ENCODE assay signal across 8 cellular contexts in the genomic region with DNA sequence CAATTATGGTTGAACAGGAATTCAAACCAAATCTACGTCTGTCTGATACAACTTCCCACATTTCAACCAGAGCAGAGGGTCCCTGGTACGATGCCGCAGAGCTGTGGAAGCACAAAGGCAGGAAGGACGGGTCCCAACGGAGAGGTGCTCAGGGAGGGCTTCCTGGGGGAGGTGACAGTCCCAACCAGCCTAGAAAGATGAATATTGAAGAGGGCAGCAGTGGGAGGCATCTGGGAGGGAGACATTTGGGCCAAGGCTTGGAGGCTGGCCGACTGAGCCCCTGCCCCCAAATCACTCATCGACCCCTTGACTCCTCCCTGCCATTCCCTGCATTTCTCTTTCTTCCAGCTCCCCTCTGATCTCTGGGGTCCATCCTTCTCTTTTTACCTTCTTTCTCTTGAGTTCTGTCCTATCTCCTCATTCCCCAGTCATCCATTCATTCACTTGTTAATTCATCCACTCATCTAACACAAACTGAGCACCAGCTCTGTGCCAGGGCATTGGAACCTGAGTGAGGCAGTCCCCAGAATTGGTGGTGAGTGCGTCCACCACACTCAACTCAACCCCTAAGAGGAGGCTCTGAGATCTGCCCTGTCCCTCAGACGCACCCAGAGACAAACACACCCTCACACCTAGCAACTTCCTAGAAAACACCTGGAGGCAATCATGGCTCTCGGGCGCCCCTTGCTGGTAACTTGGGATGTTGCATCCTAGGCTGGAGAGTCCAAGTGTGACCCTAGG. TPM values are rescaled to one million over a fixed set of nuclear protein-coding genes. Genes with fewer than 3 reads are reported as not detected.
A peak's percentile ranks its signal among the peaks of the same experiment; 100 is the strongest.
DNase-seq lines count a peak whose midpoint lies in the region; ATAC-seq and TF ChIP-seq lines count a peak whose summit lies in the region.

No MANE protein-coding gene starts in this region.

- H2BK5ac ChIP-seq in trophoblast cell (ENCODE audit: low read depth, low read length, poor library complexity) = no peak overlapping the region

- no peak overlapping the region for H3K4me3 ChIP-seq in Karpas-422 (ENCODE audit: low read length)
- H3K4me3 ChIP-seq in SJCRH30 = no peak overlapping the region
- H3K4me3 ChIP-seq in trophoblast cell (ENCODE audit: low read depth, low read length) = no peak overlapping the region
- no peak overlapping the region for H3K4me3 ChIP-seq in upper lobe of left lung

- peak; percentile 79 to 93 (median 90) for TF ChIP-seq CTCF in upper lobe of left lung (IDR thresholded peaks at IDR 0.05)

- H3K18ac ChIP-seq in trophoblast cell (ENCODE audit: low read length) = peak overlapping the region; percentile 74

- H3K79me1 ChIP-seq in trophoblast cell (ENCODE audit: low read length) = peaks cover 13% of the 10 kb centered on the region

- no peak for TF ChIP-seq POLR2A in upper lobe of left lung (IDR thresholded peaks at IDR 0.05)

- H3K4me1 ChIP-seq in Karpas-422 (ENCODE audit: low read length) (no peaks in the 10 kb centered on the region), SJCRH30 (peaks cover 33% of the 10 kb centered on the region), trophoblast cell (ENCODE audit: control insufficient read depth in 1 of 2, insufficient read depth in 2 of 2, low read length in 2 of 2) (peaks cover 13 to 16% of the 10 kb centered on the region in 2 experiments), upper lobe of left lung (peaks cover 0 to 4% (median 3%) of the 10 kb centered on the region in 4 donors)

- peak overlapping the region; percentile 99 for H2BK12ac ChIP-seq in trophoblast cell (ENCODE audit: low read length)

- H3K23ac ChIP-seq in trophoblast cell (ENCODE audit: low read length) = no peak overlapping the region

- in situ Hi-C loops in G401 (cut with HindIII; ENCODE audit: low sequenced_read_pairs) = loop anchor here (25.0 kb wide), 1 partner anchor 276 kb away; no protein-coding TSS in a partner anchor

- DNase-seq in G401 (ENCODE audit: low spot score) (peak; percentile 65), Karpas-422 (peak; percentile 92), SJCRH30 (peak; percentile 79 to 97), globus pallidus (ENCODE audit: low spot score) (peak; percentile 37), trophoblast cell (peak; percentile 70 to 92), upper lobe of left lung (peak in 1 of 2 donors; percentile 83)
- peak; percentile 92 for DNase-seq in activated effector memory CD4-positive, alpha-beta T cell treated with anti-CD3 and anti-CD28 coated beads, Interleukin-2, amount 50 U/mL, for 16 hours

- H3K4ac ChIP-seq in trophoblast cell (ENCODE audit: low read depth, low read length) = peak overlapping the region; percentile 50

- no CpG with 5 or more reads among the region's 11 CpGs for WGBS in trophoblast cell (ENCODE audit: extremely low coverage, insufficient coverage, insufficient read length)
- 51 to 72% methylated on average over 8 to 11 of the region's 11 CpGs for WGBS in upper lobe of left lung, 2 donors

- H4K20me1 ChIP-seq in Karpas-422 (ENCODE audit: insufficient read depth, low read depth, low read length) = no peaks in the 10 kb centered on the region

- H2AFZ ChIP-seq in Karpas-422 (ENCODE audit: low read length) (no peak overlapping the region), trophoblast cell (ENCODE audit: insufficient read depth, low read length, poor library complexity) (no peak overlapping the region)

- ATAC-seq in upper lobe of left lung (ENCODE audit: low FRiP score in 2 of 2) = peak; percentile 91 to 92
- no peak for ATAC-seq in GM18498 (IDR thresholded peaks at IDR 0.05; ENCODE audit: unreplicated experiment)

- H4K8ac ChIP-seq in trophoblast cell (ENCODE audit: low read depth, low read length) = peak overlapping the region; percentile 50

- no peak overlapping the region for H3K27ac ChIP-seq in Karpas-422 (ENCODE audit: low read length)
- H3K27ac ChIP-seq in SJCRH30 = 0 out of 2 replicates have a peak overlapping the region, but pooled peaks have one; percentile 0
- H3K27ac ChIP-seq in trophoblast cell (ENCODE audit: low read depth, low read length) = no peak overlapping the region
- H3K27ac ChIP-seq in upper lobe of left lung = no peak overlapping the region

- H4K12ac ChIP-seq in trophoblast cell (ENCODE audit: low read depth, low read length) = no peak overlapping the region

- H3K9ac ChIP-seq in Karpas-422 (ENCODE audit: low read length) (no peak overlapping the region), trophoblast cell (ENCODE audit: low read length) (no peak overlapping the region)

- H3K9me3 ChIP-seq in Karpas-422 (ENCODE audit: low read length) = no peaks in the 10 kb centered on the region
- H3K9me3 ChIP-seq in SJCRH30 (replicated peaks) = no peaks in the 10 kb centered on the region
- H3K9me3 ChIP-seq in trophoblast cell (ENCODE audit: insufficient read depth, low read depth, low read length) = no peaks in the 10 kb centered on the region
- no peaks in the 10 kb centered on the region for H3K9me3 ChIP-seq in upper lobe of left lung

- H3K9me2 ChIP-seq in Karpas-422 (replicated peaks; ENCODE audit: insufficient read depth, low read length) = no peaks in the 10 kb centered on the region

- H2BK120ac ChIP-seq in trophoblast cell (ENCODE audit: insufficient read depth, low read length, poor library complexity) = peak overlapping the region; percentile 43

- H3K79me2 ChIP-seq in Karpas-422 (ENCODE audit: low read length) (no peaks in the 10 kb centered on the region), trophoblast cell (ENCODE audit: control insufficient read depth, insufficient read depth, low read length, poor library complexity) (no peaks in the 10 kb centered on the region)

- no peak for TF ChIP-seq EP300 in upper lobe of left lung (IDR thresholded peaks at IDR 0.05)

- peak overlapping the region; percentile 90 for H2AK5ac ChIP-seq in trophoblast cell (ENCODE audit: low read length)

- H4K91ac ChIP-seq in trophoblast cell (ENCODE audit: low read depth, low read length) = peak overlapping the region; percentile 72

- H3K27me3 ChIP-seq in Karpas-422 (ENCODE audit: low read length) (no peaks in the 10 kb centered on the region), SJCRH30 (no peaks in the 10 kb centered on the region), trophoblast cell (ENCODE audit: insufficient read depth, low read length) (no peaks in the 10 kb centered on the region), upper lobe of left lung (no peaks in the 10 kb centered on the region)

- H3K36me3 ChIP-seq in Karpas-422 (ENCODE audit: insufficient read depth, low read length) (no peaks in the 10 kb centered on the region), SJCRH30 (no peaks in the 10 kb centered on the region), trophoblast cell (ENCODE audit: control insufficient read depth in 1 of 2, insufficient read depth in 2 of 2, low read length in 2 of 2) (no peaks in the 10 kb centered on the region), upper lobe of left lung (no peaks in the 10 kb centered on the region)

- H3K4me2 ChIP-seq in Karpas-422 (ENCODE audit: low read depth, low read length, poor library complexity, severe bottlenecking) = no peak overlapping the region
- no peak overlapping the region for H3K4me2 ChIP-seq in trophoblast cell (ENCODE audit: low read length)

- H3K14ac ChIP-seq in trophoblast cell (ENCODE audit: low read length) = peak overlapping the region; percentile 69

RNA-seq across cellular contexts. Expression of a gene that starts 13.2 kb away (rescaled TPM):
- not detected in 2 replicates for total RNA-seq in G401 (2014; rRNA removed; shearing (Covaris generic))
- total RNA-seq in Karpas-422 (2014; rRNA removed; shearing (Covaris generic); ENCODE audit: low replicate concordance) = not detected in 2 replicates
- total RNA-seq in SJCRH30 (2014; rRNA removed; shearing (Covaris generic)) = not detected in 2 replicates
- polyA plus RNA-seq in trophoblast cell (2013) = not detected in 2 replicates
- total RNA-seq in upper lobe of left lung = 1 to 10 TPM in 2 of 6 donors, not detected in 4; 5.3 to 9.7 TPM

RNA-seq across cellular contexts. Expression of a gene that starts 26.5 kb away (rescaled TPM):
- total RNA-seq in G401 (2014; rRNA removed; shearing (Covaris generic)) = 11.9 and 14.4 TPM in 2 replicates
- under 0.01 TPM in 1 of 2 replicates, not detected in the other for total RNA-seq in Karpas-422 (2014; rRNA removed; shearing (Covaris generic); ENCODE audit: low replicate concordance)
- total RNA-seq in SJCRH30 (2014; rRNA removed; shearing (Covaris generic)) = 82.3 and 84.0 TPM in 2 replicates
- polyA plus RNA-seq in trophoblast cell (2013) = 97.2 and 106 TPM in 2 replicates
- total RNA-seq in upper lobe of left lung = 100 to 1,000 TPM; 104 to 433 (median 227) TPM

RNA-seq across cellular contexts. Expression of a gene that starts 37.8 kb away (rescaled TPM):
- not detected in 2 replicates for total RNA-seq in G401 (2014; rRNA removed; shearing (Covaris generic))
- total RNA-seq in Karpas-422 (2014; rRNA removed; shearing (Covaris generic); ENCODE audit: low replicate concordance) = not detected in 2 replicates
- total RNA-seq in SJCRH30 (2014; rRNA removed; shearing (Covaris generic)) = 0.32 TPM in 1 of 2 replicates, not detected in the other
- not detected in 2 replicates for polyA plus RNA-seq in trophoblast cell (2013)
- total RNA-seq in upper lobe of left lung = 10 to 100 TPM in 1 of 6 donors, 1 to 10 TPM in 1, not detected in 4; 7.5 to 17.0 TPM

Comparison
In these comparisons a context has a peak if more than half of its experiments do, and no peak if none do; other contexts are left out.
1. RNA of a gene that starts 26.5 kb away (total RNA-seq): 104 to 433 TPM in upper lobe of left lung, 82.3 to 84.0 TPM in SJCRH30 and 11.9 to 14.4 TPM in G401; under 0.01 TPM in Karpas-422; every median in the first group is over 10 times any median in the second.